9 cellular contexts compared by ENCODE assay signal in genomic region chr13:111210945-111211469, GRCh38.
DNase-seq lines count a peak whose midpoint lies in the region; ATAC-seq and TF ChIP-seq lines count a peak whose summit lies in the region.
"Had no signal": no experiment of that assay in that cellular context is flagged by ENCODE, and none has a peak within 500 bp of the region (broad histone marks: within the 10 kb centered on the region; RNA-seq: fewer than 3 reads in every experiment).

No MANE protein-coding gene starts in this region.

- no peak overlapping the region for H3K4me3 Mint-ChIP-seq in activated naive CD8-positive, alpha-beta T cell treated with anti-CD3 and anti-CD28 coated beads for 36 hours
- H3K4me3 Mint-ChIP-seq in activated naive CD8-positive, alpha-beta T cell treated with anti-CD3 and anti-CD28 coated beads, Interleukin-2, amount 50 U/mL, for 24 hours: no peak overlapping the region
- H3K4me3 Mint-ChIP-seq in naive B cell (no peak overlapping the region), type B pancreatic cell (peak overlapping the region; percentile 54)

- H3K27me3 Mint-ChIP-seq in activated naive CD8-positive, alpha-beta T cell treated with anti-CD3 and anti-CD28 coated beads for 36 hours: no peaks in the 10 kb centered on the region
- no peaks in the 10 kb centered on the region for H3K27me3 Mint-ChIP-seq in activated naive CD8-positive, alpha-beta T cell treated with anti-CD3 and anti-CD28 coated beads, Interleukin-2, amount 50 U/mL, for 24 hours
- H3K27me3 Mint-ChIP-seq in naive B cell: no peaks in the 10 kb centered on the region
- H3K27me3 Mint-ChIP-seq in type B pancreatic cell: no peaks in the 10 kb centered on the region

- peaks cover 49% of the 10 kb centered on the region for H3K4me1 Mint-ChIP-seq in activated naive CD8-positive, alpha-beta T cell treated with anti-CD3 and anti-CD28 coated beads for 36 hours
- H3K4me1 Mint-ChIP-seq in activated naive CD8-positive, alpha-beta T cell treated with anti-CD3 and anti-CD28 coated beads, Interleukin-2, amount 50 U/mL, for 24 hours: peaks cover 41% of the 10 kb centered on the region
- peaks cover 61 to 73% (median 66%) of the 10 kb centered on the region in 3 donors for H3K4me1 Mint-ChIP-seq in naive B cell
- H3K4me1 Mint-ChIP-seq in type B pancreatic cell (ENCODE audit: unreplicated experiment): peaks cover 58% of the 10 kb centered on the region

- peaks cover 8% of the 10 kb centered on the region for H3K36me3 Mint-ChIP-seq in activated naive CD8-positive, alpha-beta T cell treated with anti-CD3 and anti-CD28 coated beads for 36 hours
- peaks cover 15% of the 10 kb centered on the region for H3K36me3 Mint-ChIP-seq in activated naive CD8-positive, alpha-beta T cell treated with anti-CD3 and anti-CD28 coated beads, Interleukin-2, amount 50 U/mL, for 24 hours (ENCODE audit: low read depth)
- H3K36me3 Mint-ChIP-seq in naive B cell (no peaks in the 10 kb centered on the region), type B pancreatic cell (peaks cover 20% of the 10 kb centered on the region)

- H3K9me3 Mint-ChIP-seq in activated naive CD8-positive, alpha-beta T cell treated with anti-CD3 and anti-CD28 coated beads for 36 hours: no peaks in the 10 kb centered on the region
- no peaks in the 10 kb centered on the region for H3K9me3 Mint-ChIP-seq in activated naive CD8-positive, alpha-beta T cell treated with anti-CD3 and anti-CD28 coated beads, Interleukin-2, amount 50 U/mL, for 24 hours
- H3K9me3 Mint-ChIP-seq in naive B cell: no peaks in the 10 kb centered on the region
- no peaks in the 10 kb centered on the region for H3K9me3 Mint-ChIP-seq in type B pancreatic cell

- no peak for ATAC-seq in activated naive CD8-positive, alpha-beta T cell treated with anti-CD3 and anti-CD28 coated beads, Interleukin-2, amount 50 U/mL, for 24 hours
- ATAC-seq in naive B cell (ENCODE audit: low read depth in 2 of 2): no peak

- no peak for TF ChIP-seq CTCF in type B pancreatic cell (conservative IDR thresholded peaks at IDR 0.05)

- H3K27ac Mint-ChIP-seq in activated naive CD8-positive, alpha-beta T cell treated with anti-CD3 and anti-CD28 coated beads for 36 hours: peak overlapping the region; percentile 39
- H3K27ac Mint-ChIP-seq in activated naive CD8-positive, alpha-beta T cell treated with anti-CD3 and anti-CD28 coated beads, Interleukin-2, amount 50 U/mL, for 24 hours: no peak overlapping the region
- H3K27ac Mint-ChIP-seq in naive B cell (peak overlapping the region in 4 of 6 donors; percentile 1 to 79 (median 48)), type B pancreatic cell (peak overlapping the region; percentile 61)

- DNase-seq in activated naive CD8-positive, alpha-beta T cell treated with anti-CD3 and anti-CD28 coated beads for 36 hours: no peak
- no peak for DNase-seq in activated naive CD8-positive, alpha-beta T cell treated with anti-CD3 and anti-CD28 coated beads, Interleukin-2, amount 50 U/mL, for 24 hours
- DNase-seq in dermis blood vessel endothelial cell: peak; percentile 22
- no peak for DNase-seq in naive B cell
- DNase-seq in type B pancreatic cell (ENCODE audit: extremely low spot score, unreplicated experiment): no peak
- no peak for DNase-seq in NCI-H524 (lab: John Stamatoyannopoulos, UW)
- no peak for DNase-seq in DMS53 (lab: John Stamatoyannopoulos, UW)
- no peak for DNase-seq in NCI-H1694 treated with DMSO at 0.1 percent for 48 hours (lab: John Stamatoyannopoulos, UW)
- DNase-seq: pancreas had no signal
